Comparison of ENCODE assay signal across 25 cellular contexts in genomic region chr4:184980261-184980660, GRCh38. TPM values are rescaled to one million over a fixed set of nuclear protein-coding genes. Genes with fewer than 3 reads are reported as not detected.
"Had no signal": no experiment of that assay in that cellular context is flagged by ENCODE, and none has a peak within 500 bp of the region (broad histone marks: within the 10 kb centered on the region; RNA-seq: fewer than 3 reads in every experiment).

No MANE protein-coding gene starts in this region.

- FAIRE-seq: RCC 7860 had no signal

- H3K36me3 ChIP-seq: ascending aorta, cardiac muscle cell, MG63, SJSA1 had no signal

- H3K27me3 ChIP-seq: ascending aorta, cardiac muscle cell, MG63, SJSA1 had no signal

- DNase-seq: activated CD4-positive, alpha-beta T cell treated with anti-CD3 and anti-CD28 coated beads for 48 hours; activated CD4-positive, alpha-beta T cell treated with anti-CD3 and anti-CD28 coated beads, Interleukin-2, amount 50 U/mL, for 4 hours; activated CD4-positive, CD25-positive, alpha-beta regulatory T cell treated with anti-CD3 and anti-CD28 coated beads, Interleukin-2, amount 50 U/mL, for 72 hours; activated CD8-positive, alpha-beta memory T cell treated with anti-CD3 and anti-CD28 coated beads, Interleukin-2, amount 10 ng/mL, durations not matched to agents 7 days and 5 days; activated effector memory CD4-positive, alpha-beta T cell treated with Interleukin-2 at 50 U/mL for 16 hours; activated naive CD4-positive, alpha-beta T cell; activated T-cell treated with anti-CD3 and anti-CD28 coated beads, Interleukin-2, amount 50 U/mL, for 24 hours; cerebellar nuclear complex; MG63; NCI-H1092; NCI-H1417; NCI-H1930; NCI-H2171; NCI-H2227 treated with DMSO at 0.1 percent for 48 hours; NCI-H446 treated with DMSO at 0.1 percent for 48 hours; NCI-H69; NK-92 treated with Interleukin-12 subunit alpha and Interleukin-12 subunit beta, amount 100 ng/mL, for 24 hours; SHP77; T-helper 17 cell; T-helper 9 cell had no signal

- H3K4me3 ChIP-seq: ascending aorta, cardiac muscle cell, MG63, SJSA1 had no signal

RNA-seq across cellular contexts. Expression of gene HELT, which starts 38.0 kb away (rescaled TPM):
- total RNA-seq: activated CD8-positive, alpha-beta memory T cell treated with anti-CD3 and anti-CD28 coated beads, Interleukin-2, amount 10 ng/mL, durations not matched to agents 7 days and 5 days; activated T-helper 1 cell treated with anti-CD3 and anti-CD28 coated beads, Interleukin-12 subunit alpha, Interleukin-12 subunit beta, Interleukin-2, Interleukin-4 antibody, amounts not matched to agents 30 ng/mL and 10 ng/mL and 1 ng/mL, durations not matched to agents 14 hours and 24 hours and 36 hours; ascending aorta; cardiac muscle cell; SJSA1; T-helper 17 cell had no signal
- polyA plus RNA-seq: cardiac muscle cell had no signal
